35 cellular contexts compared by ENCODE assay signal in the genomic region with DNA sequence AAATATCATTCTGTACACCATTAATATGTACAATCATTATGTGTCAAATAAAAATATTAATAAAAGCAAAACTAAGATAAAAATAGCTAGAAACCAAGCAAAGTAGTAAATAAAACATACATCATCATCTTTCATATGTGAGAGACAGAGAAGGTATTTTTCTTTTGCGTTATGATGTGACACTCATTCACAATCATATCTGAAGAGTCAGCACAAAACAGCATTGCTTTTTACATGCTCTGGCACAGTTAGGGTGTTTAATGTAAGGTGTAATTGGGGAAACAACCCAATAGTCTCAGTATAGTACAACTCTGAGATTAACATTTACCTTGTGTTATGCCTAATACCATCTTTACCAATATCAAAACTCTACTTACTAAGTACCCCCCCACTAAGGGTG.
"Had no signal": no experiment of that assay in that cellular context is flagged by ENCODE, and none has a peak within 500 bp of the region (broad histone marks: within the 10 kb centered on the region; RNA-seq: fewer than 3 reads in every experiment).

No MANE protein-coding gene starts in this region.

- H3K27me3 ChIP-seq: MG63 had no signal

- H3K4me3 ChIP-seq: MG63 had no signal

- H3K36me3 ChIP-seq: MG63 had no signal

- DNase-seq: Karpas-422, Kasumi-1, MG63, MM.1S, MV-4-11, NCI-H1048, NCI-H1092, NCI-H1092 treated with DMSO at 0.1 percent for 48 hours, NCI-H1105, NCI-H1105 treated with DMSO at 0.1 percent for 48 hours, NCI-H1417, NCI-H1417 treated with DMSO at 0.1 percent for 48 hours, NCI-H1436, NCI-H1436 treated with DMSO at 0.1 percent for 48 hours, NCI-H146, NCI-H1694, NCI-H1694 treated with DMSO at 0.1 percent for 48 hours, NCI-H187, NCI-H187 treated with DMSO at 0.1 percent for 48 hours, NCI-H1930, NCI-H2029, NCI-H2029 treated with DMSO at 0.1 percent for 48 hours, NCI-H2081, NCI-H2081 treated with DMSO at 0.1 percent for 48 hours, NCI-H2107, NCI-H2171, NCI-H2171 treated with DMSO at 0.1 percent for 48 hours, NCI-H2227 treated with DMSO at 0.1 percent for 48 hours, NCI-H226, NCI-H345, NCI-H446, NCI-H446 treated with DMSO at 0.1 percent for 48 hours, NCI-H510A, NCI-H510A treated with DMSO at 0.1 percent for 48 hours, NCI-H524 had no signal
